ENCODE assay signal across 11 cellular contexts in genomic region chr5:78367318-78367991, GRCh38. TPM values are rescaled to one million over a fixed set of nuclear protein-coding genes. Genes with fewer than 3 reads are reported as not detected.
DNase-seq lines count a peak whose midpoint lies in the region; ATAC-seq and TF ChIP-seq lines count a peak whose summit lies in the region.
"Had no signal": no experiment of that assay in that cellular context is flagged by ENCODE, and none has a peak within 500 bp of the region (broad histone marks: within the 10 kb centered on the region; RNA-seq: fewer than 3 reads in every experiment).

No MANE protein-coding gene starts in this region.

- no peaks in the 10 kb centered on the region for H3K36me3 Mint-ChIP-seq in natural killer cell treated with Interleukin-12 subunit alpha and Interleukin-12 subunit beta and Interleukin-15 and Interleukin-18, amount 100 ng/mL, for 72 hours

- H3K27ac Mint-ChIP-seq in natural killer cell treated with Interleukin-12 subunit alpha and Interleukin-12 subunit beta and Interleukin-15 and Interleukin-18, amount 100 ng/mL, for 72 hours = no peak overlapping the region

- H3K27me3 Mint-ChIP-seq in natural killer cell treated with Interleukin-12 subunit alpha and Interleukin-12 subunit beta and Interleukin-15 and Interleukin-18, amount 100 ng/mL, for 72 hours = no peaks in the 10 kb centered on the region

- peak; percentile 54 for ATAC-seq in GM18867 (IDR thresholded peaks at IDR 0.05; ENCODE audit: unreplicated experiment)
- no peak for ATAC-seq in natural killer cell treated with Interleukin-12 subunit alpha and Interleukin-12 subunit beta and Interleukin-15 and Interleukin-18, amount 100 ng/mL, for 72 hours
- no peak for ATAC-seq in HG03108 (IDR thresholded peaks at IDR 0.05; ENCODE audit: unreplicated experiment)
- no peak for ATAC-seq in HG03520 (IDR thresholded peaks at IDR 0.05; ENCODE audit: unreplicated experiment)
- ATAC-seq: left lobe of liver had no signal

- H3K9me3 Mint-ChIP-seq in natural killer cell treated with Interleukin-12 subunit alpha and Interleukin-12 subunit beta and Interleukin-15 and Interleukin-18, amount 100 ng/mL, for 72 hours = no peaks in the 10 kb centered on the region

- H3K4me3 Mint-ChIP-seq in natural killer cell treated with Interleukin-12 subunit alpha and Interleukin-12 subunit beta and Interleukin-15 and Interleukin-18, amount 100 ng/mL, for 72 hours = no peak overlapping the region

- no peak overlapping the region for H3K4me3 ChIP-seq in choroid plexus epithelial cell (ENCODE audit: low read depth, low read length)
- H3K4me3 ChIP-seq: esophagus squamous epithelium had no signal

- peak; percentile 47 for DNase-seq in DMS79 (lab: John Stamatoyannopoulos, UW)
- DNase-seq in NCI-H2029 treated with DMSO at 0.1 percent for 48 hours (lab: John Stamatoyannopoulos, UW) = peak; percentile 93
- DNase-seq in choroid plexus epithelial cell (ENCODE audit: low read depth) = peak; percentile 26
- DNase-seq in NCI-H526 treated with DMSO at 0.1 percent for 48 hours (lab: John Stamatoyannopoulos, UW) = no peak
- no peak for DNase-seq in natural killer cell treated with Interleukin-12 subunit alpha and Interleukin-12 subunit beta and Interleukin-15 and Interleukin-18, amount 100 ng/mL, for 72 hours (ENCODE audit: low spot score)
- DNase-seq: esophagus squamous epithelium, NCI-H446 had no signal

- peak; percentile 33 for TF ChIP-seq CTCF in choroid plexus epithelial cell (conservative IDR thresholded peaks at IDR 0.05; ENCODE audit: low read depth, low read length)

- peaks cover 12 to 18% of the 10 kb centered on the region in 2 donors for H3K4me1 Mint-ChIP-seq in natural killer cell treated with Interleukin-12 subunit alpha and Interleukin-12 subunit beta and Interleukin-15 and Interleukin-18, amount 100 ng/mL, for 72 hours (ENCODE audit: low read depth in 2 of 2)

RNA-seq across cellular contexts. Expression of gene SCAMP1, which starts 7.0 kb away (rescaled TPM):
- total RNA-seq in natural killer cell treated with Interleukin-12 subunit alpha and Interleukin-12 subunit beta and Interleukin-15 and Interleukin-18, amount 100 ng/mL, for 72 hours = 10 to 100 TPM; 11.9 to 21.1 TPM

Comparison
In these comparisons a context has a peak if more than half of its experiments do, and no peak if none do; other contexts are left out.
1. DNase-seq: peak in DMS79 (single experiment), NCI-H2029 treated with DMSO at 0.1 percent for 48 hours (single experiment) and choroid plexus epithelial cell (single experiment); none in NCI-H526 treated with DMSO at 0.1 percent for 48 hours (single experiment) and natural killer cell treated with Interleukin-12 subunit alpha and Interleukin-12 subunit beta and Interleukin-15 and Interleukin-18, amount 100 ng/mL, for 72 hours (single experiment).